In the genomic region with DNA sequence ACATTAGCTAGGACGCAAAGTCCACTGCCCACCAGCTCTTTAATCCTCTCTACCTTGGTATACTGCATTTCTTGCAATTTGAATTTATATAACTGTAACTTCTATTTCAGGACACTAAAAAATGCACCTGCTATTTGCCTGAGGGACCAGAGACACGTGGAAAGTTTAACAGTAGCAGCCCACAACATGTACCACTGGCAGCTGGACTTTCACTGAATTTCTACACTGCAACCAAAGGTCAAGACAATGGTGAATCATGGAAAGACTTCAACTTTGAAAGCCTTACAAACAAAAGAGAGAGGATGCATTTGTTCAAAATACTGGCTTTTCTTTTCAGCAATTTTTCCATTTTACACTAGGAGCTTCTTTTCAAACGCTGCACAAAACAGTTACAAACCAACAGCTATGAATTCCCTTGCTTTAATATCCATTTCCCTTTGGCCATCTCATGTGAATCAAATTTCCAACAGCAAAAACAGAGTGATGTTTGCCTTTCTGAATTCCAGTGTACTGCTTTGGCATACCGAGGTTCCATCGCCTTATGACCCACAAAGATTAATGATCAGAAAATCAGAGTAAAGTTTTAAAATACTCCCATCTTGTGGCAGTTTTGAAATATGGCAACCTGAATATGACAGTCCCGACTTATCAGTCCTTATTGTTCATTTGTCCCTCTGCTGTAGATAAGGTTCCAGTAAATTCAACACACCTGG, we compare ENCODE assay signal across 1 cellular context.
TF ChIP-seq lines count a peak whose summit lies in the region.

No MANE protein-coding gene starts in this region.

TF ChIP-seq in H1, 55 proteins besides CTCF, POLR2A, EP300 and RAD21:
- no peak for TF ChIP-seq SIN3A (conservative IDR thresholded peaks at IDR 0.05 in 1 of 2, IDR thresholded peaks at IDR 0.05 in 1 of 2; ENCODE audit: low read depth in 1 of 2, low read length in 2 of 2)
- no peak for TF ChIP-seq BACH1 (IDR thresholded peaks at IDR 0.05; ENCODE audit: low read length)
- TF ChIP-seq NANOG (IDR thresholded peaks at IDR 0.05; ENCODE audit: insufficient read depth, low read depth, low read length, poor library complexity, severe bottlenecking): no peak
- TF ChIP-seq CHD1 (IDR thresholded peaks at IDR 0.05; ENCODE audit: low read depth, low read length): no peak
- TF ChIP-seq SP2 (IDR thresholded peaks at IDR 0.05; ENCODE audit: low read length): no peak
- no peak for TF ChIP-seq SAP30 (IDR thresholded peaks at IDR 0.05; ENCODE audit: insufficient read depth, insufficient replicate concordance, low read length)
- no peak for TF ChIP-seq POU5F1 (IDR thresholded peaks at IDR 0.05; ENCODE audit: low read depth, low read length)
- no peak for TF ChIP-seq TAF7 (optimal IDR thresholded peaks at IDR 0.05; ENCODE audit: borderline replicate concordance, low read depth, low read length)
- TF ChIP-seq CREB1 (IDR thresholded peaks at IDR 0.05): no peak
- TF ChIP-seq JUN (IDR thresholded peaks at IDR 0.05; ENCODE audit: low read depth, low read length): no peak
- no peak for TF ChIP-seq YY1 (IDR thresholded peaks at IDR 0.05; ENCODE audit: low read depth, low read length)
- TF ChIP-seq, protein P1, sequence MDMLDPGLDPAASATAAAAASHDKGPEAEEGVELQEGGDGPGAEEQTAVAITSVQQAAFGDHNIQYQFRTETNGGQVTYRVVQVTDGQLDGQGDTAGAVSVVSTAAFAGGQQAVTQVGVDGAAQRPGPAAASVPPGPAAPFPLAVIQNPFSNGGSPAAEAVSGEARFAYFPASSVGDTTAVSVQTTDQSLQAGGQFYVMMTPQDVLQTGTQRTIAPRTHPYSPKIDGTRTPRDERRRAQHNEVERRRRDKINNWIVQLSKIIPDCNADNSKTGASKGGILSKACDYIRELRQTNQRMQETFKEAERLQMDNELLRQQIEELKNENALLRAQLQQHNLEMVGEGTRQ (IDR thresholded peaks at IDR 0.05; ENCODE audit: low read length): no peak
- no peak for TF ChIP-seq PHF8 (conservative IDR thresholded peaks at IDR 0.05; ENCODE audit: low read depth, low read length)
- TF ChIP-seq FOSL1 (IDR thresholded peaks at IDR 0.05; ENCODE audit: insufficient read depth, low read depth, low read length): no peak
- no peak for TF ChIP-seq SP4 (IDR thresholded peaks at IDR 0.05; ENCODE audit: low read length)
- no peak for TF ChIP-seq POLR2AphosphoS5 (IDR thresholded peaks at IDR 0.05; ENCODE audit: low read depth, low read length)
- TF ChIP-seq KDM1A (IDR thresholded peaks at IDR 0.05; ENCODE audit: borderline replicate concordance, low read length): no peak
- no peak for TF ChIP-seq EZH2 (IDR thresholded peaks at IDR 0.05; ENCODE audit: low read depth, low read length, severe bottlenecking)
- TF ChIP-seq SIX5 (IDR thresholded peaks at IDR 0.05; ENCODE audit: low read depth, low read length): no peak
- TF ChIP-seq, protein P2, sequence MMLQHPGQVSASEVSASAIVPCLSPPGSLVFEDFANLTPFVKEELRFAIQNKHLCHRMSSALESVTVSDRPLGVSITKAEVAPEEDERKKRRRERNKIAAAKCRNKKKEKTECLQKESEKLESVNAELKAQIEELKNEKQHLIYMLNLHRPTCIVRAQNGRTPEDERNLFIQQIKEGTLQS (IDR thresholded peaks at IDR 0.05; ENCODE audit: insufficient read depth, low read depth, low read length): no peak
